ENCODE assay signal across 20 cellular contexts in the genomic region with DNA sequence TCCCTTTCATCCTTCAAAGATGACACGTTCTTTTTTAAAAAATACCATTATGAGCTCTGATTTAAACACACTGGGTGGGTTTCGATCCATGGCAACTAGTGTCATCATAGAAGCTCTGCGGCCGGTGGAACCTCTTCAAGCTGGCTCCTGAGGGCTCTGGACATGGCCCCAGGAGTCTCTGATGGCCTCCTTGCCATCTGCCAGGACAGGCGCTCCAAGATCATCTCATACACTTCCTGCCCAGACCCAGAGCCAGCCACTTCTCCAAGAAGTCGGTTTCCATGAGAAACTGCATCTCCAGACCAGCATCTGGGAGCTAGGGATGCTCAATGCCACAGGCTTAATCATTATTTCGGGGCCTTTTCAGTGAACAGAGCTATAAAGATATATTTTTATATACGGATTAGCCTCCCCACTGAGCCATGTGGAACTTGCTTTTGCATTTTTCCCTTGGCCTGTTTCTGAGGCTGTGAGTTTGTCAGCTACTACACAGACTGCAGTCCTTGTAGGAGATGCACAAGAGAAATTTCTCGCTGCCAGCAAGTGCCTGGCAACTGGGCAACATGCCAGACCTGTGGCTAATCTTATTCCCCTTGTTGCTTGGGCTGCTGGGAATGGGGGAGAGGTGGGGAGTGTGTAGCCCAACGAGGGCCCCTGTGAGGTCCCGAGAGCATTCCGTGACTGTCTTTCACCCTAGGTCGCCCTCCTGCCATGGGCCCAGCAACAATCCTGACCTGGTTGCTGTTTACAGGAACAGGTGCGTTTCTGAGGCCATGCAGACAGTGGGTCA. TPM values are rescaled to one million over a fixed set of nuclear protein-coding genes. Genes with fewer than 3 reads are reported as not detected.
DNase-seq lines count a peak whose midpoint lies in the region; ATAC-seq and TF ChIP-seq lines count a peak whose summit lies in the region.
"Had no signal": no experiment of that assay in that cellular context is flagged by ENCODE, and none has a peak within 500 bp of the region (broad histone marks: within the 10 kb centered on the region; RNA-seq: fewer than 3 reads in every experiment).

No MANE protein-coding gene starts in this region.

- DNase-seq in AG08396 (ENCODE audit: low spot score): peak; percentile 6
- peak; percentile 18 for DNase-seq in GM20000 (ENCODE audit: low spot score)
- peak; percentile 58 for DNase-seq in cerebellar cortex (ENCODE audit: low spot score)
- peak; percentile 16 for DNase-seq in midbrain (lab: John Stamatoyannopoulos, UW)
- DNase-seq in A172 (ENCODE audit: low spot score): no peak
- DNase-seq in GOT3 (lab: John Stamatoyannopoulos, UW): no peak
- DNase-seq: activated CD4-positive, alpha-beta T cell treated with anti-CD3 and anti-CD28 coated beads, Interleukin-2, amount 10 ng/mL, durations not matched to agents 7 days and 5 days; activated naive CD8-positive, alpha-beta T cell treated with anti-CD3 and anti-CD28 coated beads, Interleukin-2, amount 10 ng/mL, durations not matched to agents 7 days and 5 days; IMR-90; naive thymus-derived CD4-positive, alpha-beta T cell; NCI-H1436; OCI-M1; pancreas; SHP77 had no signal

- no peak for ATAC-seq in HG02970 (IDR thresholded peaks at IDR 0.05; ENCODE audit: low FRiP score, unreplicated experiment)
- ATAC-seq: naive thymus-derived CD4-positive, alpha-beta T cell; pancreas had no signal

- TF ChIP-seq CTCF in GM20000 (IDR thresholded peaks at IDR 0.05; ENCODE audit: extremely low read depth, missing control alignments): no peak

RNA-seq across cellular contexts. Expression of gene SUGP1, which starts 15.9 kb away (rescaled TPM):
- 24.0 and 34.2 TPM in 2 replicates for total RNA-seq in A172 (2014; rRNA removed; shearing (Covaris generic))

RNA-seq across cellular contexts. Expression of gene MAU2, which starts 16.2 kb away (rescaled TPM):
- 23.8 and 24.0 TPM in 2 replicates for total RNA-seq in A172 (2014; rRNA removed; shearing (Covaris generic))

RNA-seq across cellular contexts. Expression of gene TM6SF2, which starts 31.3 kb away (rescaled TPM):
- total RNA-seq in A172 (2014; rRNA removed; shearing (Covaris generic)): not detected in 2 replicates
- total RNA-seq: activated CD4-positive, alpha-beta T cell treated with anti-CD3 and anti-CD28 coated beads, Interleukin-2, amount 10 ng/mL, durations not matched to agents 7 days and 5 days; activated naive CD8-positive, alpha-beta T cell treated with anti-CD3 and anti-CD28 coated beads, Interleukin-2, amount 10 ng/mL, durations not matched to agents 7 days and 5 days; bronchial epithelial cell; Daoy; dermis microvascular lymphatic vessel endothelial cell; MCF 10A; T-helper 1 cell treated with Interleukin-12 subunit alpha and Interleukin-12 subunit beta and Interleukin-4 antibody, amounts not matched to agents 30 ng/mL and 1 ng/mL, for 36 hours had no signal

Comparison
In these comparisons a context has a peak if more than half of its experiments do, and no peak if none do; other contexts are left out.
1. DNase-seq: peak in AG08396 (single experiment), GM20000 (single experiment), cerebellar cortex (single experiment) and midbrain (single experiment); none in A172 (single experiment) and GOT3 (single experiment).